ENCODE assay signal across 2 cellular contexts in the genomic region with DNA sequence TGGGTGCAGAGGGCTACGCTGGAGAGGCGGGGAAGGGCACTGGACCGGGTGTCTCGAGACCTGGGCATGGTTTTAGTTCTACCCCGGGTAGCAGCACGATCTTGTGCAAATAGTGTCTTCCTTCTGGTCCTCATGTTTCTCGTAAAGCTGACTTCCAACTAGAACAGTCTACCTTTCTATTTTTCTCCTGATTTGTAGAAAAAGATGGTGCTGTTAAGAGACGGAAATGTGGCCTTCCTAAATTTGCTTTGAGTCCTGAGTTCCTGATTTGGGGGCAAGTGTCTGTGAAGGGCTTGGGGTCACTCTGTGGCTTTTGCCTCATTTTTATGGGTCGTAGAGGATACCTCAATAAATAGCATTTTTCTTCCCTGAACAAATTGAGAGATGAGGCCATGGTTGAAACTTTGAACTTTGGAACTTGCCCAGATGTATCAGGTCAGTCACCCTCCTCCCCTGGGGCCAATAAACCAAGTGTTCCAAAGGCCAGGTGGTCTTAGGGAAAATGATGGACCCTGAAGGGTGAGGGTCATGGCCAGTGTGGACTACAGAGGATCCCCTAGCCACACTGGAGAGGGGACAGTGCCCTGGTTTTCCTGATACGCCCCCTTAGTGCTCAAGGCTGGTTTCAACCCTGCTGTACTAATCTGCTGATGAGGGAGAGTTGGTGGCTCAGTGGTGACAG.
TF ChIP-seq lines count a peak whose summit lies in the region.

No MANE protein-coding gene starts in this region.

TF ChIP-seq in HCT116, 20 proteins besides CTCF, POLR2A, EP300 and RAD21:
- TF ChIP-seq SP1 (IDR thresholded peaks at IDR 0.05; ENCODE audit: low read depth), result no peak
- no peak for TF ChIP-seq CBX3 (IDR thresholded peaks at IDR 0.05; ENCODE audit: low read depth)
- TF ChIP-seq ZFX (IDR thresholded peaks at IDR 0.05), result no peak
- no peak for TF ChIP-seq SRF (IDR thresholded peaks at IDR 0.05; ENCODE audit: low read depth)
- TF ChIP-seq YY1 (IDR thresholded peaks at IDR 0.05; ENCODE audit: extremely low read depth, insufficient replicate concordance, low read depth, low read length), result no peak
- TF ChIP-seq ELF1 (IDR thresholded peaks at IDR 0.05; ENCODE audit: borderline replicate concordance, low read depth), result no peak
- no peak for TF ChIP-seq CEBPB (IDR thresholded peaks at IDR 0.05; ENCODE audit: low read depth)
- no peak for TF ChIP-seq SIN3A (IDR thresholded peaks at IDR 0.05; ENCODE audit: low read depth)

TF ChIP-seq in HepG2, 621 proteins besides CTCF, POLR2A, EP300 and RAD21 (continues in another document):
- TF ChIP-seq ZNF468 (CRISPR knock-in tag; IDR thresholded peaks at IDR 0.05), result no peak
- TF ChIP-seq ZNF317 (CRISPR knock-in tag; IDR thresholded peaks at IDR 0.05), result peak; percentile 34; the same call in 1 of the 2 replicates
- TF ChIP-seq, protein P1, sequence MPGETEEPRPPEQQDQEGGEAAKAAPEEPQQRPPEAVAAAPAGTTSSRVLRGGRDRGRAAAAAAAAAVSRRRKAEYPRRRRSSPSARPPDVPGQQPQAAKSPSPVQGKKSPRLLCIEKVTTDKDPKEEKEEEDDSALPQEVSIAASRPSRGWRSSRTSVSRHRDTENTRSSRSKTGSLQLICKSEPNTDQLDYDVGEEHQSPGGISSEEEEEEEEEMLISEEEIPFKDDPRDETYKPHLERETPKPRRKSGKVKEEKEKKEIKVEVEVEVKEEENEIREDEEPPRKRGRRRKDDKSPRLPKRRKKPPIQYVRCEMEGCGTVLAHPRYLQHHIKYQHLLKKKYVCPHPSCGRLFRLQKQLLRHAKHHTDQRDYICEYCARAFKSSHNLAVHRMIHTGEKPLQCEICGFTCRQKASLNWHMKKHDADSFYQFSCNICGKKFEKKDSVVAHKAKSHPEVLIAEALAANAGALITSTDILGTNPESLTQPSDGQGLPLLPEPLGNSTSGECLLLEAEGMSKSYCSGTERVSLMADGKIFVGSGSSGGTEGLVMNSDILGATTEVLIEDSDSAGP (CRISPR knock-in tag; IDR thresholded peaks at IDR 0.05; ENCODE audit: borderline replicate concordance), result no peak
- TF ChIP-seq HDAC1 (CRISPR knock-in tag; IDR thresholded peaks at IDR 0.05), result 0 out of 2 replicates have a peak, but pooled peaks have one; percentile 12
- no peak for TF ChIP-seq KLF15 (CRISPR knock-in tag; IDR thresholded peaks at IDR 0.05; ENCODE audit: borderline replicate concordance)
- 0 out of 2 replicates have a peak, but pooled peaks have one; percentile 50 for TF ChIP-seq ZBTB7A (CRISPR knock-in tag; IDR thresholded peaks at IDR 0.05)
- no peak for TF ChIP-seq PHF20 (CRISPR knock-in tag; IDR thresholded peaks at IDR 0.05)
- TF ChIP-seq CBFB (CRISPR knock-in tag; IDR thresholded peaks at IDR 0.05), result no peak
- TF ChIP-seq ZNF180 (CRISPR knock-in tag; IDR thresholded peaks at IDR 0.05; ENCODE audit: borderline replicate concordance, low read depth), result no peak
- TF ChIP-seq SKI (IDR thresholded peaks at IDR 0.05; ENCODE audit: partially characterized antibody), result no peak
- TF ChIP-seq, protein P2, sequence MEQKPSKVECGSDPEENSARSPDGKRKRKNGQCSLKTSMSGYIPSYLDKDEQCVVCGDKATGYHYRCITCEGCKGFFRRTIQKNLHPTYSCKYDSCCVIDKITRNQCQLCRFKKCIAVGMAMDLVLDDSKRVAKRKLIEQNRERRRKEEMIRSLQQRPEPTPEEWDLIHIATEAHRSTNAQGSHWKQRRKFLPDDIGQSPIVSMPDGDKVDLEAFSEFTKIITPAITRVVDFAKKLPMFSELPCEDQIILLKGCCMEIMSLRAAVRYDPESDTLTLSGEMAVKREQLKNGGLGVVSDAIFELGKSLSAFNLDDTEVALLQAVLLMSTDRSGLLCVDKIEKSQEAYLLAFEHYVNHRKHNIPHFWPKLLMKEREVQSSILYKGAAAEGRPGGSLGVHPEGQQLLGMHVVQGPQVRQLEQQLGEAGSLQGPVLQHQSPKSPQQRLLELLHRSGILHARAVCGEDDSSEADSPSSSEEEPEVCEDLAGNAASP (CRISPR knock-in tag; IDR thresholded peaks at IDR 0.05; ENCODE audit: borderline replicate concordance), result peak; percentile 53; the same call in 1 of the 2 replicates
- TF ChIP-seq, protein P3, sequence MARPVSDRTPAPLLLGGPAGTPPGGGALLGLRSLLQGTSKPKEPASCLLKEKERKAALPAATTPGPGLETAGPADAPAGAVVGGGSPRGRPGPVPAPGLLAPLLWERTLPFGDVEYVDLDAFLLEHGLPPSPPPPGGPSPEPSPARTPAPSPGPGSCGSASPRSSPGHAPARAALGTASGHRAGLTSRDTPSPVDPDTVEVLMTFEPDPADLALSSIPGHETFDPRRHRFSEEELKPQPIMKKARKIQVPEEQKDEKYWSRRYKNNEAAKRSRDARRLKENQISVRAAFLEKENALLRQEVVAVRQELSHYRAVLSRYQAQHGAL (CRISPR knock-in tag; IDR thresholded peaks at IDR 0.05; ENCODE audit: not compliant biosample characterization), result no peak
- TF ChIP-seq TBX2 (CRISPR knock-in tag; IDR thresholded peaks at IDR 0.05; ENCODE audit: borderline replicate concordance), result no peak
- TF ChIP-seq ZNF878 (CRISPR knock-in tag; IDR thresholded peaks at IDR 0.05), result no peak
- TF ChIP-seq, protein P4, sequence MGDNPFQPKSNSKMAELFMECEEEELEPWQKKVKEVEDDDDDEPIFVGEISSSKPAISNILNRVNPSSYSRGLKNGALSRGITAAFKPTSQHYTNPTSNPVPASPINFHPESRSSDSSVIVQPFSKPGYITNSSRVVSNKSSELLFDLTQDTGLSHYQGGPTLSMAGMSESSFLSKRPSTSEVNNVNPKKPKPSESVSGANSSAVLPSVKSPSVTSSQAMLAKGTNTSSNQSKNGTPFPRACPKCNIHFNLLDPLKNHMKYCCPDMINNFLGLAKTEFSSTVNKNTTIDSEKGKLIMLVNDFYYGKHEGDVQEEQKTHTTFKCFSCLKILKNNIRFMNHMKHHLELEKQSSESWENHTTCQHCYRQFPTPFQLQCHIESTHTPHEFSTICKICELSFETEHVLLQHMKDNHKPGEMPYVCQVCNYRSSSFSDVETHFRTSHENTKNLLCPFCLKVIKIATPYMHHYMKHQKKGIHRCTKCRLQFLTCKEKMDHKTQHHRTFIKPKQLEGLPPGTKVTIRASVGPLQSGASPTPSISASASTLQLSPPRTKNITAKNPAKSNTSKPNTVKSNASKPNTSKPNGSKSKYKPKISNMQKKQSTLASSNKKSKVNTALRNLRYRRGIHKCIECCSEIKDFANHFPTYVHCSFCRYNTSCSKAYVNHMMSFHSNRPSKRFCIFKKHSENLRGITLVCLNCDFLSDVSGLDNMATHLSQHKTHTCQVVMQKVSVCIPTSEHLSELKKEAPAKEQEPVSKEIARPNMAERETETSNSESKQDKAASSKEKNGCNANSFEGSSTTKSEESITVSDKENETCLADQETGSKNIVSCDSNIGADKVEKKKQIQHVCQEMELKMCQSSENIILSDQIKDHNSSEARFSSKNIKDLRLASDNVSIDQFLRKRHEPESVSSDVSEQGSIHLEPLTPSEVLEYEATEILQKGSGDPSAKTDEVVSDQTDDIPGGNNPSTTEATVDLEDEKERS (CRISPR knock-in tag; IDR thresholded peaks at IDR 0.05), result no peak
- TF ChIP-seq TEAD3 (CRISPR knock-in tag; optimal IDR thresholded peaks at IDR 0.05; ENCODE audit: borderline replicate concordance), result peak; percentile 15
- TF ChIP-seq ZFX (CRISPR knock-in tag; IDR thresholded peaks at IDR 0.05; ENCODE audit: low read depth), result no peak; the same call in 1 of the 2 replicates
- no peak for TF ChIP-seq NONO (IDR thresholded peaks at IDR 0.05)
- TF ChIP-seq NONO (CRISPR knock-in tag; conservative IDR thresholded peaks at IDR 0.05), result 0 out of 2 replicates have a peak, but pooled peaks have one; percentile 21
- TF ChIP-seq FOXJ3 (CRISPR knock-in tag; IDR thresholded peaks at IDR 0.05; ENCODE audit: borderline replicate concordance), result no peak
- TF ChIP-seq, protein P5, sequence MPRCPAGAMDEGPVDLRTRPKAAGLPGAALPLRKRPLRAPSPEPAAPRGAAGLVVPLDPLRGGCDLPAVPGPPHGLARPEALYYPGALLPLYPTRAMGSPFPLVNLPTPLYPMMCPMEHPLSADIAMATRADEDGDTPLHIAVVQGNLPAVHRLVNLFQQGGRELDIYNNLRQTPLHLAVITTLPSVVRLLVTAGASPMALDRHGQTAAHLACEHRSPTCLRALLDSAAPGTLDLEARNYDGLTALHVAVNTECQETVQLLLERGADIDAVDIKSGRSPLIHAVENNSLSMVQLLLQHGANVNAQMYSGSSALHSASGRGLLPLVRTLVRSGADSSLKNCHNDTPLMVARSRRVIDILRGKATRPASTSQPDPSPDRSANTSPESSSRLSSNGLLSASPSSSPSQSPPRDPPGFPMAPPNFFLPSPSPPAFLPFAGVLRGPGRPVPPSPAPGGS (CRISPR knock-in tag; IDR thresholded peaks at IDR 0.05), result no peak
- TF ChIP-seq, protein P6, sequence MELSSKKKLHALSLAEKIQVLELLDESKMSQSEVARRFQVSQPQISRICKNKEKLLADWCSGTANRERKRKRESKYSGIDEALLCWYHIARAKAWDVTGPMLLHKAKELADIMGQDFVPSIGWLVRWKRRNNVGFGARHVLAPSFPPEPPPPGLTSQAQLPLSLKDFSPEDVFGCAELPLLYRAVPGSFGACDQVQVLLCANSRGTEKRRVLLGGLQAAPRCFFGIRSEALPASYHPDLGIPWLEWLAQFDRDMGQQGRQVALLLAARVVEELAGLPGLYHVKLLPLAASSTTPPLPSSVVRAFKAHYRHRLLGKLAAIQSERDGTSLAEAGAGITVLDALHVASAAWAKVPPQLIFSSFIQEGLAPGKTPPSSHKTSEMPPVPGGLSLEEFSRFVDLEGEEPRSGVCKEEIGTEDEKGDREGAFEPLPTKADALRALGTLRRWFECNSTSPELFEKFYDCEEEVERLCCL (CRISPR knock-in tag; IDR thresholded peaks at IDR 0.05; ENCODE audit: borderline replicate concordance), result no peak
- TF ChIP-seq, protein P7, sequence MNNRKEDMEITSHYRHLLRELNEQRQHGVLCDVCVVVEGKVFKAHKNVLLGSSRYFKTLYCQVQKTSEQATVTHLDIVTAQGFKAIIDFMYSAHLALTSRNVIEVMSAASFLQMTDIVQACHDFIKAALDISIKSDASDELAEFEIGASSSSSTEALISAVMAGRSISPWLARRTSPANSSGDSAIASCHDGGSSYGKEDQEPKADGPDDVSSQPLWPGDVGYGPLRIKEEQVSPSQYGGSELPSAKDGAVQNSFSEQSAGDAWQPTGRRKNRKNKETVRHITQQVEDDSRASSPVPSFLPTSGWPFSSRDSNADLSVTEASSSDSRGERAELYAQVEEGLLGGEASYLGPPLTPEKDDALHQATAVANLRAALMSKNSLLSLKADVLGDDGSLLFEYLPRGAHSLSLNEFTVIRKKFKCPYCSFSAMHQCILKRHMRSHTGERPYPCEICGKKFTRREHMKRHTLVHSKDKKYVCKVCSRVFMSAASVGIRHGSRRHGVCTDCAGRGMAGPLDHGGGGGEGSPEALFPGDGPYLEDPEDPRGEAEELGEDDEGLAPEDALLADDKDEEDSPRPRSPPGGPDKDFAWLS (CRISPR knock-in tag; IDR thresholded peaks at IDR 0.05; ENCODE audit: borderline replicate concordance), result no peak
- peak; percentile 41; the same call in 1 of the 2 replicates for TF ChIP-seq ZMYM2 (CRISPR knock-in tag; IDR thresholded peaks at IDR 0.05)
- peak; percentile 21; the same call in 1 of the 2 replicates for TF ChIP-seq FOSL2 (CRISPR knock-in tag; IDR thresholded peaks at IDR 0.05)
- TF ChIP-seq, protein P8, sequence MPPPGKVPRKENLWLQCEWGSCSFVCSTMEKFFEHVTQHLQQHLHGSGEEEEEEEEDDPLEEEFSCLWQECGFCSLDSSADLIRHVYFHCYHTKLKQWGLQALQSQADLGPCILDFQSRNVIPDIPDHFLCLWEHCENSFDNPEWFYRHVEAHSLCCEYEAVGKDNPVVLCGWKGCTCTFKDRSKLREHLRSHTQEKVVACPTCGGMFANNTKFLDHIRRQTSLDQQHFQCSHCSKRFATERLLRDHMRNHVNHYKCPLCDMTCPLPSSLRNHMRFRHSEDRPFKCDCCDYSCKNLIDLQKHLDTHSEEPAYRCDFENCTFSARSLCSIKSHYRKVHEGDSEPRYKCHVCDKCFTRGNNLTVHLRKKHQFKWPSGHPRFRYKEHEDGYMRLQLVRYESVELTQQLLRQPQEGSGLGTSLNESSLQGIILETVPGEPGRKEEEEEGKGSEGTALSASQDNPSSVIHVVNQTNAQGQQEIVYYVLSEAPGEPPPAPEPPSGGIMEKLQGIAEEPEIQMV (CRISPR knock-in tag; IDR thresholded peaks at IDR 0.05; ENCODE audit: low read depth), result 0 out of 2 replicates have a peak, but pooled peaks have one; percentile 0
- TF ChIP-seq SAP130 (CRISPR knock-in tag; IDR thresholded peaks at IDR 0.05; ENCODE audit: low read depth), result no peak; the same call in 1 of the 2 replicates
- TF ChIP-seq BHLHE40 (IDR thresholded peaks at IDR 0.05; ENCODE audit: low read length), result no peak
- 0 out of 2 replicates have a peak, but pooled peaks have one; percentile 50 for TF ChIP-seq AKAP8 (CRISPR knock-in tag; IDR thresholded peaks at IDR 0.05)
- TF ChIP-seq, protein P9, sequence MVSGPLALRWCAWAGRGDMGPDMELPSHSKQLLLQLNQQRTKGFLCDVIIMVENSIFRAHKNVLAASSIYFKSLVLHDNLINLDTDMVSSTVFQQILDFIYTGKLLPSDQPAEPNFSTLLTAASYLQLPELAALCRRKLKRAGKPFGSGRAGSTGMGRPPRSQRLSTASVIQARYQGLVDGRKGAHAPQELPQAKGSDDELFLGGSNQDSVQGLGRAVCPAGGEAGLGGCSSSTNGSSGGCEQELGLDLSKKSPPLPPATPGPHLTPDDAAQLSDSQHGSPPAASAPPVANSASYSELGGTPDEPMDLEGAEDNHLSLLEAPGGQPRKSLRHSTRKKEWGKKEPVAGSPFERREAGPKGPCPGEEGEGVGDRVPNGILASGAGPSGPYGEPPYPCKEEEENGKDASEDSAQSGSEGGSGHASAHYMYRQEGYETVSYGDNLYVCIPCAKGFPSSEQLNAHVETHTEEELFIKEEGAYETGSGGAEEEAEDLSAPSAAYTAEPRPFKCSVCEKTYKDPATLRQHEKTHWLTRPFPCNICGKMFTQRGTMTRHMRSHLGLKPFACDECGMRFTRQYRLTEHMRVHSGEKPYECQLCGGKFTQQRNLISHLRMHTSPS (CRISPR knock-in tag; IDR thresholded peaks at IDR 0.05; ENCODE audit: low read depth), result no peak; the same call in 1 of the 2 replicates
- no peak for TF ChIP-seq NBN (conservative IDR thresholded peaks at IDR 0.05)
- TF ChIP-seq, protein P10, sequence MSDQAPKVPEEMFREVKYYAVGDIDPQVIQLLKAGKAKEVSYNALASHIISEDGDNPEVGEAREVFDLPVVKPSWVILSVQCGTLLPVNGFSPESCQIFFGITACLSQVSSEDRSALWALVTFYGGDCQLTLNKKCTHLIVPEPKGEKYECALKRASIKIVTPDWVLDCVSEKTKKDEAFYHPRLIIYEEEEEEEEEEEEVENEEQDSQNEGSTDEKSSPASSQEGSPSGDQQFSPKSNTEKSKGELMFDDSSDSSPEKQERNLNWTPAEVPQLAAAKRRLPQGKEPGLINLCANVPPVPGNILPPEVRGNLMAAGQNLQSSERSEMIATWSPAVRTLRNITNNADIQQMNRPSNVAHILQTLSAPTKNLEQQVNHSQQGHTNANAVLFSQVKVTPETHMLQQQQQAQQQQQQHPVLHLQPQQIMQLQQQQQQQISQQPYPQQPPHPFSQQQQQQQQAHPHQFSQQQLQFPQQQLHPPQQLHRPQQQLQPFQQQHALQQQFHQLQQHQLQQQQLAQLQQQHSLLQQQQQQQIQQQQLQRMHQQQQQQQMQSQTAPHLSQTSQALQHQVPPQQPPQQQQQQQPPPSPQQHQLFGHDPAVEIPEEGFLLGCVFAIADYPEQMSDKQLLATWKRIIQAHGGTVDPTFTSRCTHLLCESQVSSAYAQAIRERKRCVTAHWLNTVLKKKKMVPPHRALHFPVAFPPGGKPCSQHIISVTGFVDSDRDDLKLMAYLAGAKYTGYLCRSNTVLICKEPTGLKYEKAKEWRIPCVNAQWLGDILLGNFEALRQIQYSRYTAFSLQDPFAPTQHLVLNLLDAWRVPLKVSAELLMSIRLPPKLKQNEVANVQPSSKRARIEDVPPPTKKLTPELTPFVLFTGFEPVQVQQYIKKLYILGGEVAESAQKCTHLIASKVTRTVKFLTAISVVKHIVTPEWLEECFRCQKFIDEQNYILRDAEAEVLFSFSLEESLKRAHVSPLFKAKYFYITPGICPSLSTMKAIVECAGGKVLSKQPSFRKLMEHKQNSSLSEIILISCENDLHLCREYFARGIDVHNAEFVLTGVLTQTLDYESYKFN (CRISPR knock-in tag; conservative IDR thresholded peaks at IDR 0.05), result peak; percentile 68
- 0 out of 2 replicates have a peak, but pooled peaks have one; percentile 6 for TF ChIP-seq ZFP36L2 (CRISPR knock-in tag; IDR thresholded peaks at IDR 0.05)
